Comparison of ENCODE assay signal across 13 cellular contexts in the genomic region with DNA sequence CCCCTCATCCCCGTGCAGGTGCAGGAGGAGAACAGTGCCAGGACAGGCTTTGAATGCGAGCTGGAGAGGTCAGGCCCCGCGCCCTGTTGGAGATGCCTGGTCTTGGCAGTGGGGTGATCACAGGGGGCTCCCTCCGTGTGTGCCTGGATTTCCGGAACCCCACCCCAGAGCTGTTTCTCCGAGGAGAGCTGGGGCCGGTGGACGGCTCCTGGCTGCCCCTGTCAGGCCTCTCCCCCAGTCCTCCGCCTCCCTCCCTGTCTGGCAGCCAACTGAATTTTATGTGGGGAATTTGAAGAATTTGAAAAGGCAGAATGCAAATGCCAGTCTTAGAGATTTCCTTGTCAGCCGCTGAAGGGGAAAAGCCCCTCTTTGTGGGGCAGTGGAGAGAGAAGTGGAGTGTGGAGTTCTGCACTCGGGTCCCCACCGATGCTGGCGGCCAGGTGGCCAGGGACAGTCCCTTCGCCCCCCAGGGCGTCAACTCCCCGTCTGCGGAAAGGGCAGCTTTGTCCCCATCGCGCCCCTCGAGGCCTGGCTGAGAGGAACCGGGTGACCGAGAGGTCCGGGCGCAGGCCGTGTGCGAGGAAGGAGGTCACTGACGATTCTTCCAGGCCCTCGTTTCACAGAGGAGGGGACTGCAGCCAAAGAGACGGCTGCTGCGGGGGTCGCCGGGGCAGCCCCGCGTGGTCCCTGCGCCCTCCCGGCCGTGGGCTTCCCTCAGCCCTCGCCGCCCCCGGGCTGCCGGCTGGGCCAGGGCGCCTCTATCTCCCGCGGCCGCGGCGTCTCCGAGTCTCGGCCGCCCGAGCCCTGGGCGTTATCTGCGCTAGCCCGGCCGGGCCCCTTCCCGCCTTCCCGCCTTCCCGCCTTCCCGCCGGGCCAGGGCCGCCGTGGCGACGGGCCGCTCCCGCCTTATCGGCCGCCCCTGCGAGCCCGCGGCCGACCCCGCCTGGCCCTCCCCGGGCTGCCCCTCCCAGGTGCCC. TPM values are rescaled to one million over a fixed set of nuclear protein-coding genes. Genes with fewer than 3 reads are reported as not detected.
DNase-seq lines count a peak whose midpoint lies in the region; ATAC-seq, FAIRE-seq and TF ChIP-seq lines count a peak whose summit lies in the region.
"Had no signal": no experiment of that assay in that cellular context is flagged by ENCODE, and none has a peak within 500 bp of the region (broad histone marks: within the 10 kb centered on the region; RNA-seq: fewer than 3 reads in every experiment).

No MANE protein-coding gene starts in this region.

- no peak for TF ChIP-seq POLR2A in stomach (IDR thresholded peaks at IDR 0.05)

- TF ChIP-seq CTCF in colonic mucosa (IDR thresholded peaks at IDR 0.05) (no peak), kidney (IDR thresholded peaks at IDR 0.05; ENCODE audit: borderline replicate concordance, extremely low read depth, insufficient read depth) (no peak), stomach (IDR thresholded peaks at IDR 0.05) (no peak)

- H3K9ac ChIP-seq in colonic mucosa (ENCODE audit: low read depth in 2 of 2, low read length in 2 of 2) (peak overlapping the region in 1 of 2 donors; percentile 45), kidney (ENCODE audit: low read length in 2 of 2) (peak overlapping the region; percentile 21 to 40)

- in situ Hi-C loops in HAP-1 (cut with MboI; ENCODE audit: low sequenced_read_pairs), result no loop called here

- CTCF ChIA-PET in HEK293T (lab: Yijun Ruan, JAX), result interaction anchor here (1.0 to 1.3 kb wide), 2 partner anchors 10 to 232 kb away, joined by 3 to 4 read pairs; no protein-coding TSS in a partner anchor

- H3K4me3 ChIP-seq in HAP-1 (no peak overlapping the region), colonic mucosa (no peak overlapping the region), kidney (ENCODE audit: low read length in 2 of 2) (no peak overlapping the region), stomach (peak overlapping the region; percentile 19 to 38 (median 26))

- FAIRE-seq in kidney (lab: Jason Lieb, UNC), result no peak

- H3K27ac Mint-ChIP-seq in activated CD4-positive, alpha-beta T cell treated with anti-CD3 and anti-CD28 coated beads, Interleukin-2, amount 10 ng/mL, durations not matched to agents 24 days and 14 days, result no peak overlapping the region

- H3K9me3 ChIP-seq in HAP-1 (no peaks in the 10 kb centered on the region), colonic mucosa (no peaks in the 10 kb centered on the region), kidney (ENCODE audit: control insufficient read depth in 1 of 2, low read length in 2 of 2) (no peaks in the 10 kb centered on the region), stomach (no peaks in the 10 kb centered on the region)

- peaks cover 24% of the 10 kb centered on the region for H3K27me3 Mint-ChIP-seq in activated CD4-positive, alpha-beta T cell treated with anti-CD3 and anti-CD28 coated beads, Interleukin-2, amount 10 ng/mL, durations not matched to agents 24 days and 14 days

- no peaks in the 10 kb centered on the region for H3K4me1 Mint-ChIP-seq in activated CD4-positive, alpha-beta T cell treated with anti-CD3 and anti-CD28 coated beads, Interleukin-2, amount 10 ng/mL, durations not matched to agents 24 days and 14 days

- H3K4me1 ChIP-seq in HAP-1, result peaks cover 43% of the 10 kb centered on the region
- peaks cover 23% of the 10 kb centered on the region for H3K4me1 ChIP-seq in colonic mucosa
- H3K4me1 ChIP-seq in kidney (ENCODE audit: control insufficient read depth in 1 of 2, insufficient read depth in 1 of 2, low read depth in 1 of 2, low read length in 2 of 2), result peaks cover 8 to 11% of the 10 kb centered on the region in 2 donors
- peaks cover 42 to 53% (median 46%) of the 10 kb centered on the region in 4 donors for H3K4me1 ChIP-seq in stomach

- DNase-seq in HAP-1 (ENCODE audit: low spot score in 2 of 2) (peak; percentile 64 to 69), colonic mucosa (peak; percentile 32), kidney (peak; percentile 83), stomach (no peak), nucleus accumbens (lab: John Stamatoyannopoulos, UW) (no peak), HEK293T (ENCODE audit: extremely low spot score) (no peak)
- DNase-seq in activated CD4-positive, alpha-beta T cell treated with anti-CD3 and anti-CD28 coated beads, Interleukin-2, amount 10 ng/mL, durations not matched to agents 24 days and 14 days, result no peak
- DNase-seq: activated T-cell treated with anti-CD3 and anti-CD28 coated beads, Interleukin-2, amount 50 U/mL, for 1 hour; kidney glomerular epithelial cell had no signal

- H3K27me3 ChIP-seq in HAP-1 (ENCODE audit: low read depth) (no peaks in the 10 kb centered on the region), colonic mucosa (no peaks in the 10 kb centered on the region), stomach (peaks cover 0 to 13% (median 6%) of the 10 kb centered on the region in 3 donors)

- no peak overlapping the region for H3K4me3 Mint-ChIP-seq in activated CD4-positive, alpha-beta T cell treated with anti-CD3 and anti-CD28 coated beads, Interleukin-2, amount 10 ng/mL, durations not matched to agents 24 days and 14 days

- ATAC-seq in HG03354 (IDR thresholded peaks at IDR 0.05; ENCODE audit: poor library complexity, severe bottlenecking, unreplicated experiment), result no peak
- ATAC-seq: HCT116 had no signal

- no peak for TF ChIP-seq EP300 in stomach (IDR thresholded peaks at IDR 0.05)

- intact Hi-C loops in colonic mucosa (cut with DNase I) (loop anchor here (2.0 kb wide), 2 partner anchors 77 to 151 kb away; no protein-coding TSS in a partner anchor), kidney (cut with DNase I) (loop anchor here (10.0 kb wide), 1 partner anchor 73 kb away; no protein-coding TSS in a partner anchor), stomach (cut with DNase I; ENCODE audit: low total_unique reads) (no loop called here)
- intact Hi-C loops in activated CD4-positive, alpha-beta T cell treated with anti-CD3 and anti-CD28 coated beads, Interleukin-2, amount 10 ng/mL, durations not matched to agents 24 days and 14 days (cut with micrococcal nuclease), result no loop called here

- no peaks in the 10 kb centered on the region for H3K9me3 Mint-ChIP-seq in activated CD4-positive, alpha-beta T cell treated with anti-CD3 and anti-CD28 coated beads, Interleukin-2, amount 10 ng/mL, durations not matched to agents 24 days and 14 days
- H3K9me3 Mint-ChIP-seq: dendritic cell treated with granulocyte-macrophage colony-stimulating factor and Interleukin-4, amounts not matched to agents 40 ng/mL and 50 ng/mL, for 4 days had no signal

- no peaks in the 10 kb centered on the region for H3K36me3 ChIP-seq in HAP-1 (replicated peaks)
- H3K36me3 ChIP-seq in colonic mucosa, result no peaks in the 10 kb centered on the region
- H3K36me3 ChIP-seq in kidney (ENCODE audit: control insufficient read depth in 1 of 2, insufficient read depth in 2 of 2, low read length in 2 of 2), result no peaks in the 10 kb centered on the region
- H3K36me3 ChIP-seq in stomach, result no peaks in the 10 kb centered on the region

- no peaks in the 10 kb centered on the region for H3K36me3 Mint-ChIP-seq in activated CD4-positive, alpha-beta T cell treated with anti-CD3 and anti-CD28 coated beads, Interleukin-2, amount 10 ng/mL, durations not matched to agents 24 days and 14 days (ENCODE audit: low read depth)

- 22 to 64% (median 32%) methylated on average over 21 to 75 of the region's 75 CpGs for WGBS in stomach, 5 donors

- H3K27ac ChIP-seq in colonic mucosa (no peak overlapping the region), kidney (ENCODE audit: low read depth in 2 of 2, low read length in 2 of 2) (peak overlapping the region in 1 of 2 donors; percentile 38), stomach (peak overlapping the region in 3 of 5 donors; percentile 20 to 74 (median 54))

- POLR2A ChIA-PET in HEK293T (lab: Yijun Ruan, JAX), result interaction anchor here (1.6 kb wide), 1 partner anchor 80 kb away, joined by 8 read pairs; a partner anchor contains a TSS

TF ChIP-seq in HEK293T, 16 proteins besides CTCF, POLR2A, EP300 and RAD21:
- TF ChIP-seq, protein P1, sequence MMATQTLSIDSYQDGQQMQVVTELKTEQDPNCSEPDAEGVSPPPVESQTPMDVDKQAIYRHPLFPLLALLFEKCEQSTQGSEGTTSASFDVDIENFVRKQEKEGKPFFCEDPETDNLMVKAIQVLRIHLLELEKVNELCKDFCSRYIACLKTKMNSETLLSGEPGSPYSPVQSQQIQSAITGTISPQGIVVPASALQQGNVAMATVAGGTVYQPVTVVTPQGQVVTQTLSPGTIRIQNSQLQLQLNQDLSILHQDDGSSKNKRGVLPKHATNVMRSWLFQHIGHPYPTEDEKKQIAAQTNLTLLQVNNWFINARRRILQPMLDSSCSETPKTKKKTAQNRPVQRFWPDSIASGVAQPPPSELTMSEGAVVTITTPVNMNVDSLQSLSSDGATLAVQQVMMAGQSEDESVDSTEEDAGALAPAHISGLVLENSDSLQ (IDR thresholded peaks at IDR 0.05), result no peak
- TF ChIP-seq SUZ12 (IDR thresholded peaks at IDR 0.05) (no peak), LEF1 (IDR thresholded peaks at IDR 0.05; ENCODE audit: borderline replicate concordance) (no peak), ZNF384 (IDR thresholded peaks at IDR 0.05) (no peak), TARDBP (IDR thresholded peaks at IDR 0.05) (no peak), FOXM1 (IDR thresholded peaks at IDR 0.05; ENCODE audit: borderline replicate concordance) (no peak), NFRKB (IDR thresholded peaks at IDR 0.05) (no peak), HDGF (IDR thresholded peaks at IDR 0.05; ENCODE audit: borderline replicate concordance) (no peak), FOXA1 (IDR thresholded peaks at IDR 0.05) (no peak)

RNA-seq across cellular contexts. Expression of a gene that starts 56.0 kb away (rescaled TPM):
- total RNA-seq in colonic mucosa (not detected), kidney (not detected), stomach (not detected)
- polyA plus RNA-seq in kidney (ENCODE audit: insufficient read depth, low read depth, low replicate concordance) (not detected), stomach (not detected)
- total RNA-seq in activated CD4-positive, alpha-beta T cell treated with anti-CD3 and anti-CD28 coated beads, Interleukin-2, amount 10 ng/mL, durations not matched to agents 24 days and 14 days, result not detected in 2 replicates
- total RNA-seq: T-helper 1 cell treated with Interleukin-12 subunit alpha and Interleukin-12 subunit beta and Interleukin-4 antibody, amounts not matched to agents 30 ng/mL and 1 ng/mL, for 36 hours had no signal

Comparison
In these comparisons a context has a peak if more than half of its experiments do, and no peak if none do; other contexts are left out.
1. DNase-seq: peak in HAP-1 (2 of 2), colonic mucosa (single experiment) and kidney (single experiment); none in stomach (single experiment), nucleus accumbens (0 of 56), HEK293T (single experiment) and activated CD4-positive, alpha-beta T cell treated with anti-CD3 and anti-CD28 coated beads, Interleukin-2, amount 10 ng/mL, durations not matched to agents 24 days and 14 days (single experiment).
2. H3K4me3 ChIP-seq: peak in stomach (4 of 4); none in HAP-1 (single experiment), colonic mucosa (single experiment) and kidney (0 of 2).
3. intact Hi-C loops: an anchor here in colonic mucosa (2.0 kb wide) and kidney (10.0 kb wide); none called in stomach and activated CD4-positive, alpha-beta T cell treated with anti-CD3 and anti-CD28 coated beads, Interleukin-2, amount 10 ng/mL, durations not matched to agents 24 days and 14 days.